Comparison of ENCODE assay signal across 8 cellular contexts in the genomic region with DNA sequence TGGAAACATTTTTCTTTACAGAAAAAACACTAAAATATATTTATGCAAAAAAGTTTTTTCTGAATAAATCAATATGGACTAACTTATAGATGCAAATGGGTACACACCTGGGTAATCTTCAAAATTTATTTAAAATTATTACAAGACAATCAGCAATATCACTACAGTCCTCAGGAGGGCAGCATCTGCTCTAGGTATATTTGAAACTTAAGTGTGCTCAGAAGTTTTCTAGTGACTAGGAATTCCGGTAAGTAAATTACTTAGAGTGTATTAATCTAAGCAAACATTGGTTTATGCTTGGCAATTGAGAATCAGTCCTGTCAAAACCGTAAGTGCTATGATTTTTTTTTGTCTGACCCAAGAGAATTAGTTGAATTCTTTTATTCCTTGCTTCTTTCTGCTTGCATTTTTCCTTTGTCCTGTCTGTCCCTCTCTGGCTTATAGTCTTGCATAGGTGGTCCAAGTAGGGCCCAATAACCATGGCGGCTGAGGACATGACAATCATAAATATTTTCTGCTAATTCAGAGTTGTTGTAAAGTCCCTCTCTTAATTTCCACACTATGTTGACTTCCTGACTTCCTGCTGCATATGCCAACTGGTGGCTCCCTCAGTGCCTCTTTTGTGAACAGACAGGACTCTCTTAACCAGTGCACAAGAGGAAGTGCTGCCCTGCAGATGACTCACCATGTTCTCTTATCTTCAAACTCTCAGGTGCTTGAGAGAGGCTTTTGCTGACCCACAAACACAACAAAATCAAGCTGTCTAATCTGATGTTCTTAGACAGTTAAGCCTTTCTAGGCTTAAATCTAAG.
DNase-seq lines count a peak whose midpoint lies in the region; ATAC-seq and TF ChIP-seq lines count a peak whose summit lies in the region.

No MANE protein-coding gene starts in this region.

- TF ChIP-seq POLR2A in ovary (IDR thresholded peaks at IDR 0.05), result no peak

- intact Hi-C loops in ovary (cut with DNase I), result loop anchor here in 1 of 4 donors (5.0 kb wide), 1 partner anchor 343 kb away; no protein-coding TSS in a partner anchor

- TF ChIP-seq CTCF in WERI-Rb-1 (IDR thresholded peaks at IDR 0.05; ENCODE audit: low read depth, low read length), result 0 out of 2 replicates have a peak, but pooled peaks have one; percentile 3
- TF ChIP-seq CTCF in foreskin keratinocyte (conservative IDR thresholded peaks at IDR 0.05), result peak; percentile 78
- peak in 2 of 3 donors; percentile 41 to 65 for TF ChIP-seq CTCF in ovary (IDR thresholded peaks at IDR 0.05)

- H3K9me3 ChIP-seq in WERI-Rb-1 (ENCODE audit: severe bottlenecking), result no peaks in the 10 kb centered on the region
- no peaks in the 10 kb centered on the region for H3K9me3 ChIP-seq in ovary

- peak; percentile 86 for ATAC-seq in GM18909 (IDR thresholded peaks at IDR 0.05; ENCODE audit: poor library complexity, unreplicated experiment)
- peak; percentile 73 for ATAC-seq in HG03103 (IDR thresholded peaks at IDR 0.05; ENCODE audit: low read depth, unreplicated experiment)
- peak; percentile 74 for ATAC-seq in foreskin keratinocyte

- H3K36me3 ChIP-seq in WERI-Rb-1 (no peaks in the 10 kb centered on the region), ovary (no peaks in the 10 kb centered on the region)

- no peak overlapping the region for H3K4me3 ChIP-seq in WERI-Rb-1 (ENCODE audit: low read depth, low read length)
- H3K4me3 ChIP-seq in ovary, result no peak overlapping the region

- H3K27ac ChIP-seq in WERI-Rb-1 (no peak overlapping the region), foreskin keratinocyte (no peak overlapping the region), ovary (no peak overlapping the region)

- H3K4me1 ChIP-seq in foreskin keratinocyte, result no peaks in the 10 kb centered on the region
- H3K4me1 ChIP-seq in ovary (ENCODE audit: insufficient read depth), result no peaks in the 10 kb centered on the region

- 28 to 30% (median 29%) methylated on average over 3 of the region's 3 CpGs for WGBS in ovary, 3 donors

- peak; percentile 71 for DNase-seq in DMS 273 (lab: John Stamatoyannopoulos, UW; ENCODE audit: unreplicated experiment)
- peak; percentile 25 for DNase-seq in NCI-H2107 treated with DMSO at 0.1 percent for 48 hours (lab: John Stamatoyannopoulos, UW; ENCODE audit: unreplicated experiment)
- peak; percentile 10 for DNase-seq in WERI-Rb-1
- peak; percentile 4 to 29 for DNase-seq in foreskin keratinocyte
- peak in 1 of 5 donors; percentile 37 for DNase-seq in ovary
- no peak for DNase-seq in GM19240 (ENCODE audit: insufficient read length, low spot score)

- H3K27me3 ChIP-seq in WERI-Rb-1 (ENCODE audit: insufficient read depth, low read depth, severe bottlenecking) (no peaks in the 10 kb centered on the region), foreskin keratinocyte (no peaks in the 10 kb centered on the region), ovary (no peaks in the 10 kb centered on the region)

- TF ChIP-seq EP300 in ovary (IDR thresholded peaks at IDR 0.05), result no peak

Comparison
In these comparisons a context has a peak if more than half of its experiments do, and no peak if none do; other contexts are left out.
1. CTCF ChIP-seq: peak in every context shown above with its lines; median percentile 78 in foreskin keratinocyte; 53 in ovary; 3 in WERI-Rb-1.